Comparison of ENCODE assay signal across 28 cellular contexts in genomic region chr9:115212832-115213231, GRCh38.
DNase-seq lines count a peak whose midpoint lies in the region; ATAC-seq, FAIRE-seq and TF ChIP-seq lines count a peak whose summit lies in the region.
"Had no signal": no experiment of that assay in that cellular context is flagged by ENCODE, and none has a peak within 500 bp of the region (broad histone marks: within the 10 kb centered on the region; RNA-seq: fewer than 3 reads in every experiment).

No MANE protein-coding gene starts in this region.

- no peak for TF ChIP-seq POLR2A in stomach (IDR thresholded peaks at IDR 0.05)

- H3K9me2 ChIP-seq in Karpas-422 (replicated peaks; ENCODE audit: insufficient read depth, low read length), result no peaks in the 10 kb centered on the region

- H3K27ac ChIP-seq in Karpas-422 (ENCODE audit: low read length) (no peak overlapping the region), stomach (no peak overlapping the region)
- H3K27ac ChIP-seq: esophagus muscularis mucosa, gastroesophageal sphincter, lower lobe of right lung, neutrophil, thoracic aorta, VCaP had no signal

- H3K9me3 ChIP-seq in Karpas-422 (ENCODE audit: low read length) (no peaks in the 10 kb centered on the region), stomach (no peaks in the 10 kb centered on the region)
- H3K9me3 ChIP-seq: esophagus muscularis mucosa, gastroesophageal sphincter, lower lobe of right lung, neutrophil, psoas muscle, thoracic aorta had no signal

- no peak for TF ChIP-seq CTCF in stomach (IDR thresholded peaks at IDR 0.05)

- peak; percentile 35 for ATAC-seq in GM21367 (IDR thresholded peaks at IDR 0.05; ENCODE audit: unreplicated experiment)
- ATAC-seq: CD8-positive, alpha-beta T cell; gastroesophageal sphincter; HCT116; stimulated activated effector memory CD8-positive, alpha-beta T cell treated with anti-CD3 and anti-CD28 coated beads, Interleukin-12 subunit alpha, Interleukin-12 subunit beta, amount 100 ng/mL, for 72 hours had no signal

- H3K27me3 ChIP-seq in Karpas-422 (ENCODE audit: low read length), result no peaks in the 10 kb centered on the region
- no peaks in the 10 kb centered on the region for H3K27me3 ChIP-seq in stomach
- H3K27me3 ChIP-seq: esophagus muscularis mucosa, gastroesophageal sphincter, neutrophil had no signal

- WGBS in stomach, 5 donors, result 60 to 78% (median 74%) methylated on average over 3 of the region's 3 CpGs

- no peaks in the 10 kb centered on the region for H4K20me1 ChIP-seq in Karpas-422 (ENCODE audit: insufficient read depth, low read depth, low read length)

- H3K36me3 ChIP-seq in Karpas-422 (ENCODE audit: insufficient read depth, low read length), result no peaks in the 10 kb centered on the region
- no peaks in the 10 kb centered on the region for H3K36me3 ChIP-seq in stomach
- H3K36me3 ChIP-seq: esophagus muscularis mucosa, gastroesophageal sphincter, lower lobe of right lung, neutrophil, thoracic aorta had no signal

- H2AFZ ChIP-seq in Karpas-422 (ENCODE audit: low read length), result peak overlapping the region; percentile 15; the same call in 1 of the 2 replicates

- no peak overlapping the region for H3K4me3 ChIP-seq in Karpas-422 (ENCODE audit: low read length)
- no peak overlapping the region for H3K4me3 ChIP-seq in stomach
- H3K4me3 ChIP-seq: esophagus muscularis mucosa, gastroesophageal sphincter, lower lobe of right lung, psoas muscle, thoracic aorta had no signal

- H3K9ac ChIP-seq in Karpas-422 (ENCODE audit: low read length), result no peak overlapping the region

- no peak for TF ChIP-seq EP300 in stomach (IDR thresholded peaks at IDR 0.05)

- peak overlapping the region; percentile 13 for H3K4me2 ChIP-seq in Karpas-422 (ENCODE audit: low read depth, low read length, poor library complexity, severe bottlenecking)

- H3K79me2 ChIP-seq in Karpas-422 (ENCODE audit: low read length), result no peaks in the 10 kb centered on the region

- intact Hi-C loops in stomach (cut with DNase I; ENCODE audit: low total_unique reads), result no loop called here

- DNase-seq in Karpas-422 (peak; percentile 62), cerebellum (ENCODE audit: low spot score) (no peak), NCI-H524 (lab: John Stamatoyannopoulos, UW) (no peak), stomach (no peak)
- DNase-seq in stimulated activated CD4-positive, alpha-beta T cell treated with anti-CD3 and anti-CD28 coated beads, Interleukin-2, amount 100 ng/mL, for 24 hours, result no peak
- DNase-seq: activated CD4-positive, alpha-beta T cell treated with anti-CD3 and anti-CD28 coated beads, Interleukin-2, amount 50 U/mL, for 1 hour; activated naive CD8-positive, alpha-beta T cell treated with anti-CD3 and anti-CD28 coated beads, Interleukin-2, amount 10 ng/mL, durations not matched to agents 7 days and 5 days; CD8-positive, alpha-beta T cell; DMS153; effector CD8-positive, alpha-beta T cell; GDM1; islet precursor cell; lower lobe of right lung; NCI-H1105 treated with DMSO at 0.1 percent for 48 hours; NK-92 treated with Interleukin-12 subunit alpha and Interleukin-12 subunit beta, amount 100 ng/mL, for 24 hours; psoas muscle; stimulated activated CD4-positive, alpha-beta T cell treated with anti-CD3 and anti-CD28 coated beads, Interleukin-1b, Interleukin-23, amount 100 ng/mL, for 48 hours; T-helper 2 cell had no signal

- H3K4me1 ChIP-seq in Karpas-422 (ENCODE audit: low read length) (peaks cover 21% of the 10 kb centered on the region), stomach (peaks cover 0 to 13% (median 6%) of the 10 kb centered on the region in 4 donors)

- FAIRE-seq in endometrium (lab: Jason Lieb, UNC), result peak; percentile 60
- FAIRE-seq: RCC 7860 had no signal
